Comparison of ENCODE assay signal across 19 cellular contexts in genomic region chr12:77372469-77372868, GRCh38.
DNase-seq lines count a peak whose midpoint lies in the region; ATAC-seq and TF ChIP-seq lines count a peak whose summit lies in the region.
"Had no signal": no experiment of that assay in that cellular context is flagged by ENCODE, and none has a peak within 500 bp of the region (broad histone marks: within the 10 kb centered on the region; RNA-seq: fewer than 3 reads in every experiment).

No MANE protein-coding gene starts in this region.

- H3K27ac Mint-ChIP-seq in glutamatergic neuron (ENCODE audit: unreplicated experiment), result no peak overlapping the region
- H3K27ac Mint-ChIP-seq: CD14-positive monocyte; CD4-positive, CD25-positive, alpha-beta regulatory T cell; CD8-positive, alpha-beta T cell had no signal

- peaks cover 6% of the 10 kb centered on the region for H3K27me3 Mint-ChIP-seq in glutamatergic neuron (ENCODE audit: unreplicated experiment)
- H3K27me3 Mint-ChIP-seq: CD4-positive, CD25-positive, alpha-beta regulatory T cell had no signal

- H3K4me1 Mint-ChIP-seq in glutamatergic neuron (ENCODE audit: low read depth, unreplicated experiment), result no peaks in the 10 kb centered on the region
- H3K4me1 Mint-ChIP-seq: CD4-positive, CD25-positive, alpha-beta regulatory T cell had no signal

- H3K4me3 ChIP-seq in colonic mucosa (no peak overlapping the region), mucosa of descending colon (no peak overlapping the region)
- H3K4me3 ChIP-seq: BLaER1 had no signal

- no peak overlapping the region for H3K9ac ChIP-seq in colonic mucosa (ENCODE audit: low read depth in 2 of 2, low read length in 2 of 2)
- H3K9ac ChIP-seq: BLaER1 had no signal

- H3K27me3 ChIP-seq in colonic mucosa, result no peaks in the 10 kb centered on the region
- H3K27me3 ChIP-seq: BE2C, BLaER1 had no signal

- no peaks in the 10 kb centered on the region for H3K36me3 Mint-ChIP-seq in glutamatergic neuron (ENCODE audit: unreplicated experiment)
- H3K36me3 Mint-ChIP-seq: CD14-positive monocyte; CD4-positive, CD25-positive, alpha-beta regulatory T cell; CD8-positive, alpha-beta T cell had no signal

- H3K36me3 ChIP-seq in colonic mucosa, result no peaks in the 10 kb centered on the region
- H3K36me3 ChIP-seq in mucosa of descending colon (ENCODE audit: low read depth), result no peaks in the 10 kb centered on the region
- H3K36me3 ChIP-seq: BE2C, BLaER1 had no signal

- no peaks in the 10 kb centered on the region for H3K9me3 Mint-ChIP-seq in glutamatergic neuron (ENCODE audit: unreplicated experiment)
- H3K9me3 Mint-ChIP-seq: CD8-positive, alpha-beta T cell had no signal

- H3K4me1 ChIP-seq in colonic mucosa (no peaks in the 10 kb centered on the region), mucosa of descending colon (ENCODE audit: low read depth) (peaks cover 12% of the 10 kb centered on the region)
- H3K4me1 ChIP-seq: BE2C, BLaER1, Caco-2 had no signal

- no peaks in the 10 kb centered on the region for H3K9me3 ChIP-seq in colonic mucosa
- H3K9me3 ChIP-seq in mucosa of descending colon, result no peaks in the 10 kb centered on the region
- H3K9me3 ChIP-seq: BE2C, BLaER1, Caco-2 had no signal

- DNase-seq in NCI-H526 (lab: John Stamatoyannopoulos, UW) (peak; percentile 84 to 90), NCI-H526 treated with DMSO at 0.1 percent for 48 hours (lab: John Stamatoyannopoulos, UW) (peak; percentile 89), colonic mucosa (no peak), mucosa of descending colon (no peak), T1000 (lab: John Stamatoyannopoulos, UW) (no peak), glutamatergic neuron (no peak), NCI-H1436 treated with DMSO at 0.1 percent for 48 hours (lab: John Stamatoyannopoulos, UW) (no peak)
- DNase-seq: 8988T; ACHN; BE2C; C1 segment of cervical spinal cord; Caco-2; Calu3; CD4-positive, CD25-positive, alpha-beta regulatory T cell; CD8-positive, alpha-beta T cell; DMS79 treated with DMSO at 0.1 percent for 48 hours; GF-D8 had no signal

- TF ChIP-seq CTCF in colonic mucosa (IDR thresholded peaks at IDR 0.05), result no peak
- TF ChIP-seq CTCF in mucosa of descending colon (IDR thresholded peaks at IDR 0.05), result no peak
- TF ChIP-seq CTCF in glutamatergic neuron (IDR thresholded peaks at IDR 0.05; ENCODE audit: partially characterized antibody, unreplicated experiment), result no peak

- intact Hi-C loops in colonic mucosa (cut with DNase I) (no loop called here), mucosa of descending colon (cut with DNase I, micrococcal nuclease) (no loop called here)

- H3K27ac ChIP-seq in colonic mucosa, result peak overlapping the region; percentile 18
- H3K27ac ChIP-seq: BLaER1 had no signal

- ATAC-seq in mucosa of descending colon, result peak; percentile 80
- ATAC-seq: CD8-positive, alpha-beta T cell had no signal

- H3K4me3 Mint-ChIP-seq in glutamatergic neuron (ENCODE audit: unreplicated experiment), result no peak overlapping the region
- H3K4me3 Mint-ChIP-seq: CD14-positive monocyte; CD4-positive, CD25-positive, alpha-beta regulatory T cell; CD8-positive, alpha-beta T cell had no signal

Comparison
In these comparisons a context has a peak if more than half of its experiments do, and no peak if none do; other contexts are left out.
1. DNase-seq: peak in NCI-H526 (2 of 2) and NCI-H526 treated with DMSO at 0.1 percent for 48 hours (single experiment); none in colonic mucosa (single experiment), mucosa of descending colon (0 of 3), T1000 (single experiment), glutamatergic neuron (single experiment) and NCI-H1436 treated with DMSO at 0.1 percent for 48 hours (single experiment).